In genomic region chr5:92455011-92455410, GRCh38 we compare ENCODE assay signal across 11 cellular contexts.
DNase-seq lines count a peak whose midpoint lies in the region; ATAC-seq and TF ChIP-seq lines count a peak whose summit lies in the region.
"Had no signal": no experiment of that assay in that cellular context is flagged by ENCODE, and none has a peak within 500 bp of the region (broad histone marks: within the 10 kb centered on the region; RNA-seq: fewer than 3 reads in every experiment).

No MANE protein-coding gene starts in this region.

- H3K4me1 Mint-ChIP-seq in CD8-positive, alpha-beta memory T cell, result no peaks in the 10 kb centered on the region

- no peaks in the 10 kb centered on the region for H3K4me1 ChIP-seq in CD8-positive, alpha-beta memory T cell (ENCODE audit: insufficient read depth, low read length)
- H3K4me1 ChIP-seq: spleen had no signal

- peaks cover 3 to 5% (median 4%) of the 10 kb centered on the region in 5 donors for H3K9me3 Mint-ChIP-seq in CD8-positive, alpha-beta memory T cell

- H3K27me3 ChIP-seq in CD8-positive, alpha-beta memory T cell (ENCODE audit: insufficient read depth, low read length, poor library complexity, severe bottlenecking), result no peaks in the 10 kb centered on the region
- H3K27me3 ChIP-seq: spleen had no signal

- no peak for TF ChIP-seq CTCF in GM10248 (IDR thresholded peaks at IDR 0.05; ENCODE audit: control extremely low read depth, extremely low read depth, low read depth, missing control alignments)
- TF ChIP-seq CTCF in RWPE1 (conservative IDR thresholded peaks at IDR 0.05; ENCODE audit: low read depth), result no peak

- H3K4me3 ChIP-seq in CD8-positive, alpha-beta memory T cell (ENCODE audit: low read length), result no peak overlapping the region
- H3K4me3 ChIP-seq: spleen had no signal

- CTCF ChIA-PET in GM10248 (lab: Yijun Ruan, JAX), result interaction anchor here (1.2 kb wide), 1 partner anchor 16 kb away, joined by 6 read pairs; no protein-coding TSS in a partner anchor
- CTCF ChIA-PET in RWPE1 (lab: Yijun Ruan, JAX), result no interaction called here
- CTCF ChIA-PET in CD8-positive, alpha-beta memory T cell (lab: Charles Lee), result no interaction called here

- no peaks in the 10 kb centered on the region for H3K36me3 Mint-ChIP-seq in CD8-positive, alpha-beta memory T cell

- no peaks in the 10 kb centered on the region for H3K9me3 ChIP-seq in CD8-positive, alpha-beta memory T cell (ENCODE audit: low read length)

- no peak overlapping the region for H3K27ac ChIP-seq in caudate nucleus (ENCODE audit: low read depth, low read length)
- H3K27ac ChIP-seq in RWPE1, result no peak overlapping the region
- H3K27ac ChIP-seq in CD8-positive, alpha-beta memory T cell (ENCODE audit: low read depth, low read length), result no peak overlapping the region
- H3K27ac ChIP-seq: spleen had no signal

- peak; percentile 86 for ATAC-seq in GM19372 (IDR thresholded peaks at IDR 0.05; ENCODE audit: low read depth, unreplicated experiment)
- ATAC-seq in HG02678 (IDR thresholded peaks at IDR 0.05; ENCODE audit: unreplicated experiment), result peak; percentile 97
- ATAC-seq in HG03439 (IDR thresholded peaks at IDR 0.05; ENCODE audit: unreplicated experiment), result peak; percentile 92

- no peaks in the 10 kb centered on the region for H3K27me3 Mint-ChIP-seq in CD8-positive, alpha-beta memory T cell

- no peak overlapping the region for H3K4me3 Mint-ChIP-seq in CD8-positive, alpha-beta memory T cell

- DNase-seq in GM10248 (ENCODE audit: extremely low spot score) (peak; percentile 52), globus pallidus (ENCODE audit: low spot score) (no peak), caudate nucleus (lab: John Stamatoyannopoulos, UW) (no peak), RWPE1 (ENCODE audit: low spot score) (no peak)
- DNase-seq in CD8-positive, alpha-beta memory T cell, result no peak
- DNase-seq: NCI-H1417 treated with DMSO at 0.1 percent for 48 hours, spleen, T1000 had no signal

- POLR2A ChIA-PET in GM10248 (lab: Yijun Ruan, JAX) (no interaction called here), RWPE1 (lab: Yijun Ruan, JAX; ENCODE audit: low non-redundant PET) (no interaction called here)
- POLR2A ChIA-PET in CD8-positive, alpha-beta memory T cell (lab: Charles Lee), result no interaction called here

- H3K27ac Mint-ChIP-seq in CD8-positive, alpha-beta memory T cell, result no peak overlapping the region

- no peaks in the 10 kb centered on the region for H3K36me3 ChIP-seq in CD8-positive, alpha-beta memory T cell (ENCODE audit: insufficient read depth, low read length)
- H3K36me3 ChIP-seq: spleen had no signal
